In genomic region chr4:139658185-139658584, GRCh38 we compare ENCODE assay signal across 12 cellular contexts. TPM values are rescaled to one million over a fixed set of nuclear protein-coding genes. Genes with fewer than 3 reads are reported as not detected.
DNase-seq lines count a peak whose midpoint lies in the region; ATAC-seq, FAIRE-seq and TF ChIP-seq lines count a peak whose summit lies in the region.
"Had no signal": no experiment of that assay in that cellular context is flagged by ENCODE, and none has a peak within 500 bp of the region (broad histone marks: within the 10 kb centered on the region; RNA-seq: fewer than 3 reads in every experiment).

No MANE protein-coding gene starts in this region.

- H3K4me3 ChIP-seq in epithelial cell of proximal tubule (ENCODE audit: low read depth, low read length), result peak overlapping the region; percentile 36
- H3K4me3 ChIP-seq: body of pancreas had no signal

- ATAC-seq in activated T-cell treated with anti-CD3 and anti-CD28 coated beads, Interleukin-2, amount 50 U/mL, for 4 hours, result peak; percentile 7 to 11
- ATAC-seq in stimulated activated naive CD8-positive, alpha-beta T cell treated with anti-CD3 and anti-CD28 coated beads, Interleukin-15, amount 100 ng/mL, for 72 hours, result peak; percentile 3
- ATAC-seq: body of pancreas had no signal

- H3K27me3 Mint-ChIP-seq in activated T-cell treated with anti-CD3 and anti-CD28 coated beads, Interleukin-2, amount 50 U/mL, for 4 hours (ENCODE audit: low read depth), result peaks cover 6% of the 10 kb centered on the region
- H3K27me3 Mint-ChIP-seq in activated CD4-positive, alpha-beta memory T cell treated with anti-CD3 and anti-CD28 coated beads, Interleukin-2, amount 10 ng/mL, durations not matched to agents 7 days and 5 days, result peaks cover 4% of the 10 kb centered on the region
- H3K27me3 Mint-ChIP-seq in stimulated activated naive CD8-positive, alpha-beta T cell treated with anti-CD3 and anti-CD28 coated beads, Interleukin-15, amount 100 ng/mL, for 72 hours, result no peaks in the 10 kb centered on the region

- no peak for DNase-seq in activated T-cell treated with anti-CD3 and anti-CD28 coated beads, Interleukin-2, amount 50 U/mL, for 4 hours
- DNase-seq in activated T-cell treated with anti-CD3 and anti-CD28 coated beads for 4 hours (no peak), epithelial cell of proximal tubule (ENCODE audit: low read depth) (no peak), NCI-H748 (lab: John Stamatoyannopoulos, UW; ENCODE audit: unreplicated experiment) (no peak), HTR-8/SVneo (ENCODE audit: insufficient read length, low spot score) (no peak), NCI-H2196 (lab: John Stamatoyannopoulos, UW; ENCODE audit: unreplicated experiment) (no peak)
- DNase-seq in activated CD4-positive, alpha-beta memory T cell treated with anti-CD3 and anti-CD28 coated beads, Interleukin-2, amount 10 ng/mL, durations not matched to agents 7 days and 5 days, result peak; percentile 42
- no peak for DNase-seq in stimulated activated naive CD8-positive, alpha-beta T cell treated with anti-CD3 and anti-CD28 coated beads, Interleukin-15, amount 100 ng/mL, for 72 hours
- DNase-seq: body of pancreas, nephron progenitor cell had no signal

- H3K9me3 Mint-ChIP-seq in activated T-cell treated with anti-CD3 and anti-CD28 coated beads, Interleukin-2, amount 50 U/mL, for 4 hours, result no peaks in the 10 kb centered on the region
- no peaks in the 10 kb centered on the region for H3K9me3 Mint-ChIP-seq in activated CD4-positive, alpha-beta memory T cell treated with anti-CD3 and anti-CD28 coated beads, Interleukin-2, amount 10 ng/mL, durations not matched to agents 7 days and 5 days
- H3K9me3 Mint-ChIP-seq in stimulated activated naive CD8-positive, alpha-beta T cell treated with anti-CD3 and anti-CD28 coated beads, Interleukin-15, amount 100 ng/mL, for 72 hours, result no peaks in the 10 kb centered on the region

- CTCF ChIA-PET in activated CD4-positive, alpha-beta memory T cell treated with anti-CD3 and anti-CD28 coated beads, Interleukin-2, amount 10 ng/mL, durations not matched to agents 7 days and 5 days (lab: Charles Lee), result interaction anchor here (0.9 to 4.3 kb wide), 13 partner anchors 7 to 715 kb away, joined by 3 to 54 read pairs (median 6); partner anchors contain the start of genes MGST2 and SCOC

- H3K4me1 Mint-ChIP-seq in activated T-cell treated with anti-CD3 and anti-CD28 coated beads, Interleukin-2, amount 50 U/mL, for 4 hours (ENCODE audit: low read depth), result peaks cover 23% of the 10 kb centered on the region
- H3K4me1 Mint-ChIP-seq in activated CD4-positive, alpha-beta memory T cell treated with anti-CD3 and anti-CD28 coated beads, Interleukin-2, amount 10 ng/mL, durations not matched to agents 7 days and 5 days, result peaks cover 40% of the 10 kb centered on the region
- H3K4me1 Mint-ChIP-seq in stimulated activated naive CD8-positive, alpha-beta T cell treated with anti-CD3 and anti-CD28 coated beads, Interleukin-15, amount 100 ng/mL, for 72 hours, result peaks cover 24% of the 10 kb centered on the region

- peak overlapping the region; percentile 43 for H3K4me3 Mint-ChIP-seq in activated T-cell treated with anti-CD3 and anti-CD28 coated beads, Interleukin-2, amount 50 U/mL, for 4 hours
- peak overlapping the region; percentile 53 for H3K4me3 Mint-ChIP-seq in activated CD4-positive, alpha-beta memory T cell treated with anti-CD3 and anti-CD28 coated beads, Interleukin-2, amount 10 ng/mL, durations not matched to agents 7 days and 5 days
- peak overlapping the region; percentile 73 to 85 for H3K4me3 Mint-ChIP-seq in stimulated activated naive CD8-positive, alpha-beta T cell treated with anti-CD3 and anti-CD28 coated beads, Interleukin-15, amount 100 ng/mL, for 72 hours
- H3K4me3 Mint-ChIP-seq: B cell, nephron progenitor cell had no signal

- no peaks in the 10 kb centered on the region for H3K36me3 Mint-ChIP-seq in activated T-cell treated with anti-CD3 and anti-CD28 coated beads, Interleukin-2, amount 50 U/mL, for 4 hours (ENCODE audit: insufficient read depth)
- H3K36me3 Mint-ChIP-seq in activated CD4-positive, alpha-beta memory T cell treated with anti-CD3 and anti-CD28 coated beads, Interleukin-2, amount 10 ng/mL, durations not matched to agents 7 days and 5 days (ENCODE audit: low read depth), result peaks cover 2% of the 10 kb centered on the region

- peak overlapping the region; percentile 97 for H3K27ac Mint-ChIP-seq in activated CD4-positive, alpha-beta memory T cell treated with anti-CD3 and anti-CD28 coated beads, Interleukin-2, amount 10 ng/mL, durations not matched to agents 7 days and 5 days
- H3K27ac Mint-ChIP-seq in stimulated activated naive CD8-positive, alpha-beta T cell treated with anti-CD3 and anti-CD28 coated beads, Interleukin-15, amount 100 ng/mL, for 72 hours, result peak overlapping the region in 1 of 2 donors; percentile 89
- H3K27ac Mint-ChIP-seq: B cell, nephron progenitor cell had no signal

- POLR2A ChIA-PET in activated CD4-positive, alpha-beta memory T cell treated with anti-CD3 and anti-CD28 coated beads, Interleukin-2, amount 10 ng/mL, durations not matched to agents 7 days and 5 days (lab: Charles Lee), result interaction anchor here (1.0 to 2.8 kb wide), 10 partner anchors 8 to 715 kb away, joined by 3 to 34 read pairs (median 5); partner anchors contain the start of genes ELF2, MGST2, NAA15 and SCOC

- no peak for FAIRE-seq in HTR-8/SVneo (lab: Jason Lieb, UNC)
- FAIRE-seq: urothelium cell line had no signal

- TF ChIP-seq CTCF in epithelial cell of proximal tubule (conservative IDR thresholded peaks at IDR 0.05; ENCODE audit: low read depth, low read length), result no peak

RNA-seq across cellular contexts. Expression of gene MGST2, which starts 7.4 kb away (rescaled TPM):
- 1 to 10 TPM; 1.5 to 2.2 (median 1.8) TPM for total RNA-seq in activated T-cell treated with anti-CD3 and anti-CD28 coated beads, Interleukin-2, amount 50 U/mL, for 4 hours
- 10 to 100 TPM; 24.5 to 27.9 TPM for total RNA-seq in activated CD4-positive, alpha-beta memory T cell treated with anti-CD3 and anti-CD28 coated beads, Interleukin-2, amount 10 ng/mL, durations not matched to agents 7 days and 5 days
- total RNA-seq in epithelial cell of proximal tubule, result 56.7 and 66.3 TPM in 2 replicates

Comparison
In these comparisons a context has a peak if more than half of its experiments do, and no peak if none do; other contexts are left out.
1. RNA of gene MGST2, which starts 7.4 kb away (total RNA-seq): 56.7 to 66.3 TPM in epithelial cell of proximal tubule and 24.5 to 27.9 TPM in activated CD4-positive, alpha-beta memory T cell treated with anti-CD3 and anti-CD28 coated beads, Interleukin-2, amount 10 ng/mL, durations not matched to agents 7 days and 5 days; 1.5 to 2.2 TPM in activated T-cell treated with anti-CD3 and anti-CD28 coated beads, Interleukin-2, amount 50 U/mL, for 4 hours; every median in the first group is over 4 times any median in the second.
2. Peak in every context shown above with its lines, with median percentiles within 50 percentile points of each other: H3K4me3 Mint-ChIP-seq.